18 cellular contexts compared by ENCODE assay signal in genomic region chr6:34486106-34486740, GRCh38. TPM values are rescaled to one million over a fixed set of nuclear protein-coding genes. Genes with fewer than 3 reads are reported as not detected.
DNase-seq lines count a peak whose midpoint lies in the region; ATAC-seq and TF ChIP-seq lines count a peak whose summit lies in the region.
"Had no signal": no experiment of that assay in that cellular context is flagged by ENCODE, and none has a peak within 500 bp of the region (broad histone marks: within the 10 kb centered on the region; RNA-seq: fewer than 3 reads in every experiment).

No MANE protein-coding gene starts in this region.

- H2BK5ac ChIP-seq in neuronal stem cell (ENCODE audit: low read length), result peak overlapping the region; percentile 75

- in situ Hi-C loops in ACHN (cut with HindIII; ENCODE audit: low pct_ligation_motif_present, low pct_unique_long_range_greater_than_20kb, low sequenced_read_pairs), result no loop called here

- no peak overlapping the region for H3K14ac ChIP-seq in neuronal stem cell (ENCODE audit: low read length)

- H4K91ac ChIP-seq in neuronal stem cell (ENCODE audit: low read depth, low read length, poor library complexity), result no peak overlapping the region

- no peak overlapping the region for H3K4me3 Mint-ChIP-seq in activated naive CD4-positive, alpha-beta T cell treated with anti-CD3 and anti-CD28 coated beads for 36 hours
- no peak overlapping the region for H3K4me3 Mint-ChIP-seq in glutamatergic neuron (ENCODE audit: unreplicated experiment)

- H2AFZ ChIP-seq in neuronal stem cell (ENCODE audit: low read length), result no peak overlapping the region

- H3K27me3 ChIP-seq in neuronal stem cell (ENCODE audit: control insufficient read depth in 3 of 3, insufficient read depth in 3 of 3, low read depth in 1 of 3, low read length in 3 of 3), result peaks cover 0 to 30% (median 1%) of the 10 kb centered on the region in 3 experiments
- H3K27me3 ChIP-seq: heart right ventricle, thyroid gland had no signal

- CTCF ChIA-PET in activated naive CD4-positive, alpha-beta T cell treated with anti-CD3 and anti-CD28 coated beads for 36 hours (lab: Charles Lee), result no interaction called here

- H3K36me3 ChIP-seq in KOPT-K1 (ENCODE audit: insufficient read depth, low read length) (no peaks in the 10 kb centered on the region), neuronal stem cell (replicated peaks in 1 of 2; ENCODE audit: control insufficient read depth in 2 of 2, insufficient read depth in 2 of 2, low read length in 2 of 2) (no peaks in the 10 kb centered on the region)
- H3K36me3 ChIP-seq: heart right ventricle, thyroid gland had no signal

- H3K79me1 ChIP-seq in neuronal stem cell (ENCODE audit: low read depth, low read length), result no peaks in the 10 kb centered on the region

- H3K4me1 ChIP-seq in neuronal stem cell (ENCODE audit: control insufficient read depth in 2 of 2, insufficient read depth in 1 of 2, low read depth in 1 of 2, low read length in 2 of 2), result peaks cover 2 to 7% of the 10 kb centered on the region in 2 donors
- H3K4me1 ChIP-seq: Caco-2, heart right ventricle, thyroid gland had no signal

- no peaks in the 10 kb centered on the region for H3K36me3 Mint-ChIP-seq in activated naive CD4-positive, alpha-beta T cell treated with anti-CD3 and anti-CD28 coated beads for 36 hours (ENCODE audit: low read depth)
- no peaks in the 10 kb centered on the region for H3K36me3 Mint-ChIP-seq in activated naive CD4-positive, alpha-beta T cell treated with anti-CD3 and anti-CD28 coated beads, Interleukin-2, amount 50 U/mL, for 72 hours
- no peaks in the 10 kb centered on the region for H3K36me3 Mint-ChIP-seq in glutamatergic neuron (ENCODE audit: unreplicated experiment)

- intact Hi-C loops in activated naive CD4-positive, alpha-beta T cell treated with anti-CD3 and anti-CD28 coated beads for 36 hours (cut with micrococcal nuclease), result no loop called here

- H3K27ac ChIP-seq in KOPT-K1 (ENCODE audit: low read depth, low read length, poor library complexity, severe bottlenecking) (peak overlapping the region; percentile 86), neuronal stem cell (replicated peaks; ENCODE audit: low read length) (no peak overlapping the region)
- H3K27ac ChIP-seq: thyroid gland had no signal

- no peak overlapping the region for H2BK120ac ChIP-seq in neuronal stem cell (ENCODE audit: low read depth, low read length)

- H3K4ac ChIP-seq in neuronal stem cell (ENCODE audit: low read length), result no peak overlapping the region

- H2BK15ac ChIP-seq in neuronal stem cell (ENCODE audit: low read length), result no peak overlapping the region

- H3K18ac ChIP-seq in neuronal stem cell (ENCODE audit: low read length), result no peak overlapping the region

- H3K4me1 Mint-ChIP-seq in activated naive CD4-positive, alpha-beta T cell treated with anti-CD3 and anti-CD28 coated beads for 36 hours (ENCODE audit: low read depth), result peaks cover 28% of the 10 kb centered on the region
- H3K4me1 Mint-ChIP-seq in glutamatergic neuron (ENCODE audit: low read depth, unreplicated experiment), result no peaks in the 10 kb centered on the region

- peak; percentile 30 for DNase-seq in activated naive CD4-positive, alpha-beta T cell treated with anti-CD3 and anti-CD28 coated beads for 36 hours
- DNase-seq in activated naive CD4-positive, alpha-beta T cell treated with Interleukin-2 at 50 U/mL for 16 hours, result no peak
- peak in 1 of 2 donors; percentile 16 for DNase-seq in activated naive CD4-positive, alpha-beta T cell treated with anti-CD3 and anti-CD28 coated beads, Interleukin-2, amount 50 U/mL, for 72 hours (ENCODE audit: low spot score in 2 of 2)
- DNase-seq in neuronal stem cell (ENCODE audit: low spot score) (no peak), glutamatergic neuron (no peak), ACHN (no peak), glomerular visceral epithelial cell (ENCODE audit: extremely low spot score) (no peak)
- DNase-seq: activated CD4-positive, alpha-beta T cell treated with anti-CD3 and anti-CD28 coated beads, Interleukin-2, amount 50 U/mL, for 4 hours; Caco-2; heart right ventricle; mucosa of descending colon; MV-4-11; NCI-H1930; NK-92 treated with Interleukin-12 subunit alpha and Interleukin-12 subunit beta, amount 100 ng/mL, for 24 hours; thyroid gland had no signal

- no peak overlapping the region for H3K4me3 ChIP-seq in neuronal stem cell (ENCODE audit: low read length in 2 of 2)
- H3K4me3 ChIP-seq: heart right ventricle, K562, mucosa of descending colon, thyroid gland had no signal

- H3K27ac Mint-ChIP-seq in activated naive CD4-positive, alpha-beta T cell treated with anti-CD3 and anti-CD28 coated beads for 36 hours, result peak overlapping the region; percentile 28
- peak overlapping the region; percentile 81 to 99 for H3K27ac Mint-ChIP-seq in activated naive CD4-positive, alpha-beta T cell treated with anti-CD3 and anti-CD28 coated beads, Interleukin-2, amount 50 U/mL, for 72 hours
- no peak overlapping the region for H3K27ac Mint-ChIP-seq in glutamatergic neuron (ENCODE audit: unreplicated experiment)

- no peak overlapping the region for H4K8ac ChIP-seq in neuronal stem cell (ENCODE audit: low read depth, low read length)

- H3K9ac ChIP-seq in neuronal stem cell (ENCODE audit: low read depth, low read length, poor library complexity), result no peak overlapping the region

- TF ChIP-seq CTCF in glutamatergic neuron (IDR thresholded peaks at IDR 0.05; ENCODE audit: partially characterized antibody, unreplicated experiment), result no peak

- no peaks in the 10 kb centered on the region for H3K27me3 Mint-ChIP-seq in activated naive CD4-positive, alpha-beta T cell treated with anti-CD3 and anti-CD28 coated beads for 36 hours (ENCODE audit: low read depth)
- H3K27me3 Mint-ChIP-seq in glutamatergic neuron (ENCODE audit: unreplicated experiment), result peaks cover 7% of the 10 kb centered on the region

- no peak overlapping the region for H3K4me2 ChIP-seq in neuronal stem cell (ENCODE audit: insufficient read depth, low read length, poor library complexity, severe bottlenecking)

- H3K23ac ChIP-seq in neuronal stem cell (ENCODE audit: low read depth, low read length, poor library complexity), result no peak overlapping the region

- WGBS in neuronal stem cell (ENCODE audit: extremely low coverage in 2 of 2, insufficient read length in 2 of 2, insufficient replicate concordance in 1 of 2), 2 donors, result no CpG with 5 or more reads among the region's 8 CpGs

- ATAC-seq in activated naive CD4-positive, alpha-beta T cell treated with anti-CD3 and anti-CD28 coated beads, Interleukin-2, amount 50 U/mL, for 72 hours, result no peak
- ATAC-seq: mucosa of descending colon had no signal

- H3K9me3 ChIP-seq in KOPT-K1 (ENCODE audit: insufficient read depth, low read length, poor library complexity, severe bottlenecking) (no peaks in the 10 kb centered on the region), neuronal stem cell (replicated peaks in 1 of 2; ENCODE audit: control insufficient read depth in 2 of 2, insufficient read depth in 1 of 2, low read depth in 1 of 2, low read length in 2 of 2) (no peaks in the 10 kb centered on the region)
- H3K9me3 ChIP-seq: Caco-2, heart right ventricle, mucosa of descending colon, thyroid gland had no signal

- no peaks in the 10 kb centered on the region for H3K9me3 Mint-ChIP-seq in activated naive CD4-positive, alpha-beta T cell treated with anti-CD3 and anti-CD28 coated beads for 36 hours
- no peaks in the 10 kb centered on the region for H3K9me3 Mint-ChIP-seq in activated naive CD4-positive, alpha-beta T cell treated with anti-CD3 and anti-CD28 coated beads, Interleukin-2, amount 50 U/mL, for 72 hours
- H3K9me3 Mint-ChIP-seq in glutamatergic neuron (ENCODE audit: unreplicated experiment), result no peaks in the 10 kb centered on the region

- no peak overlapping the region for H2BK12ac ChIP-seq in neuronal stem cell (ENCODE audit: low read length)

- H2AK5ac ChIP-seq in neuronal stem cell (ENCODE audit: low read depth, low read length), result peak overlapping the region; percentile 68

RNA-seq across cellular contexts. Expression of gene PACSIN1, which starts 20.3 kb away (rescaled TPM):
- total RNA-seq in activated naive CD4-positive, alpha-beta T cell treated with anti-CD3 and anti-CD28 coated beads for 36 hours, result under 1 TPM; 0.07 to 0.15 TPM
- total RNA-seq in activated naive CD4-positive, alpha-beta T cell treated with anti-CD3 and anti-CD28 coated beads, Interleukin-2, amount 50 U/mL, for 72 hours, result under 1 TPM in 1 of 2 donors, not detected in 1; 0.97 TPM
- 2.1 TPM for polyA plus RNA-seq in neuronal stem cell (2013, experiment 1 of 2)
- 2.0 TPM for polyA plus RNA-seq in neuronal stem cell (2013, experiment 2 of 2)
- total RNA-seq in glutamatergic neuron (ENCODE audit: unreplicated experiment), result 0.47 TPM
- total RNA-seq: omental fat pad had no signal
